ENCODE assay signal across 16 cellular contexts in the genomic region with DNA sequence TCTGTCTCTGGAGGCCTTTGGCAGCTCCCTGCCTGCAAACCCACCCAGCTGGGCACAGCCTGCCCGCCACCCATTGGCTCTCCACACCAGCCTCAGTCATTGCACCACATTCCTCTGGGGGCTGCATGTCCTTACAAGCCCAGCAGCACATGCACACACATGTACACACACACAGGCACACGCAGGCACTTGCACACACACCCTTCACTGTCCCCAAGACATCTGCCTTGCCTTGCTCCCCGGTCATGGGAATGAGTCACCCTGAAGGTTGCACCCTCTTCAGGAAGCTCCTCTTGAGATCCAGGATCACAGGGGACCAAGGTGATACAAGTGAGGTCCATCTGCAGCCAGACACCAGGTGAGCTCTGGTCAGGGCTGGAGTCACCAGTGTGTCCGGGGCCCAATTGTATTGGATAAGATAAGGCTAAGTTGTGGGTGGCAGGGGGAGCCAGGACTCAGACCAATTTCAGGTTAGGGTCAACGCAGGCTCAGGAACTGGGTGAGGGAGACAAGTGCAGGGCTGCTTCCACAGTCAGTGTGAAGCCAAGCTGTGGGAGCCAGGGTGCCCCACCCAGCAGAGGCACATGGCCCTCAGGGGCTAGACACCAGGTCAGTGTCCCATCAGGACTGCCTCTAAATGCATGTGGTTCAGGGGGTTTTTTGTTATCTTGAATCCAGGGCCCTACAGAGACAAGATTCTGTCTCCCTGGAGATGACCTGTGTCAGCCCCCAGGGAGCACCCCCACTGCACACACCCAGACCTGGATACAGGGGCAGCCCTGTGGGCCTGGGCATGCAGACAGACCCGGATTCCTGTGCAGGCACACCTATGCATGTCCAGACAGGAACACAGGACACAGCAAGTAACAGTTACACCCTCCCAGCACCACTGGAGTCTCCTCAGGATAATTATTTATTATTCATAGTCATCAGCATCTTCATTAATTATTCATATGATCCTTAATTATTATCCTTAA. TPM values are rescaled to one million over a fixed set of nuclear protein-coding genes. Genes with fewer than 3 reads are reported as not detected.
DNase-seq lines count a peak whose midpoint lies in the region; ATAC-seq and TF ChIP-seq lines count a peak whose summit lies in the region.
"Had no signal": no experiment of that assay in that cellular context is flagged by ENCODE, and none has a peak within 500 bp of the region (broad histone marks: within the 10 kb centered on the region; RNA-seq: fewer than 3 reads in every experiment).

No MANE protein-coding gene starts in this region.

- no peak overlapping the region for H2BK5ac ChIP-seq in mesenchymal stem cell (ENCODE audit: low read depth, low read length, poor library complexity, severe bottlenecking)

- no peak overlapping the region for H3K23ac ChIP-seq in mesenchymal stem cell (ENCODE audit: low read length in 2 of 2)

- H3K4me1 ChIP-seq in mesenchymal stem cell (ENCODE audit: control insufficient read depth, insufficient read depth, low read depth, low read length) = peaks cover 1% of the 10 kb centered on the region
- peaks cover 0 to 24% (median 12%) of the 10 kb centered on the region in 4 donors for H3K4me1 ChIP-seq in transverse colon
- H3K4me1 ChIP-seq: gastrocnemius medialis had no signal

- no peaks in the 10 kb centered on the region for H3K36me3 Mint-ChIP-seq in activated naive CD4-positive, alpha-beta T cell treated with anti-CD3 and anti-CD28 coated beads, Interleukin-2, amount 10 ng/mL, durations not matched to agents 7 days and 5 days
- no peaks in the 10 kb centered on the region for H3K36me3 Mint-ChIP-seq in MCF 10A (ENCODE audit: insufficient read depth, unreplicated experiment)

- peaks cover 12 to 62% of the 10 kb centered on the region in 2 experiments for H3K27me3 ChIP-seq in mesenchymal stem cell (ENCODE audit: control insufficient read depth in 1 of 2, insufficient read depth in 1 of 2, low read length in 2 of 2)
- peaks cover 15% of the 10 kb centered on the region for H3K27me3 ChIP-seq in transverse colon

- no peak overlapping the region for H3K4me3 Mint-ChIP-seq in activated naive CD4-positive, alpha-beta T cell treated with anti-CD3 and anti-CD28 coated beads, Interleukin-2, amount 10 ng/mL, durations not matched to agents 7 days and 5 days
- peak overlapping the region; percentile 8 for H3K4me3 Mint-ChIP-seq in MCF 10A (ENCODE audit: unreplicated experiment)
- H3K4me3 Mint-ChIP-seq in stimulated activated naive CD8-positive, alpha-beta T cell treated with anti-CD3 and anti-CD28 coated beads, Interleukin-15, amount 100 ng/mL, for 72 hours = no peak overlapping the region
- H3K4me3 Mint-ChIP-seq: activated CD4-positive, alpha-beta memory T cell treated with anti-CD3 and anti-CD28 coated beads, Interleukin-2, amount 10 ng/mL, durations not matched to agents 7 days and 5 days had no signal

- no peak for ATAC-seq in stimulated activated naive CD8-positive, alpha-beta T cell treated with anti-CD3 and anti-CD28 coated beads, Interleukin-15, amount 100 ng/mL, for 72 hours
- ATAC-seq: gastrocnemius medialis had no signal

- TF ChIP-seq CTCF in MCF 10A (IDR thresholded peaks at IDR 0.05; ENCODE audit: unreplicated experiment) (no peak), transverse colon (IDR thresholded peaks at IDR 0.05) (no peak)

- CTCF ChIA-PET in activated naive CD4-positive, alpha-beta T cell treated with anti-CD3 and anti-CD28 coated beads, Interleukin-2, amount 10 ng/mL, durations not matched to agents 7 days and 5 days (lab: Charles Lee) = interaction anchor here (1.0 kb wide), 1 partner anchor 45 kb away, joined by 3 read pairs; no protein-coding TSS in a partner anchor
- CTCF ChIA-PET in MCF 10A (lab: Yijun Ruan, JAX) = interaction anchor here (0.5 to 1.3 kb wide), 6 partner anchors 18 to 167 kb away, joined by 3 to 4 read pairs (median 3); no protein-coding TSS in a partner anchor

- no peak overlapping the region for H3K18ac ChIP-seq in mesenchymal stem cell (ENCODE audit: low read depth in 1 of 2, low read length in 2 of 2)

- H3K4ac ChIP-seq in mesenchymal stem cell (ENCODE audit: low read depth in 1 of 2, low read length in 2 of 2) = no peak overlapping the region

- no peak overlapping the region for H2BK12ac ChIP-seq in mesenchymal stem cell (ENCODE audit: low read length in 2 of 2)

- H2AK5ac ChIP-seq in mesenchymal stem cell (ENCODE audit: low read length, severe bottlenecking) = no peak overlapping the region

- peaks cover 30% of the 10 kb centered on the region for H3K4me1 Mint-ChIP-seq in activated naive CD4-positive, alpha-beta T cell treated with anti-CD3 and anti-CD28 coated beads, Interleukin-2, amount 10 ng/mL, durations not matched to agents 7 days and 5 days
- peaks cover 29% of the 10 kb centered on the region for H3K4me1 Mint-ChIP-seq in MCF 10A (ENCODE audit: insufficient read depth, unreplicated experiment)
- H3K4me1 Mint-ChIP-seq in stimulated activated naive CD8-positive, alpha-beta T cell treated with anti-CD3 and anti-CD28 coated beads, Interleukin-15, amount 100 ng/mL, for 72 hours = peaks cover 31% of the 10 kb centered on the region

- H3K9me3 Mint-ChIP-seq in activated naive CD4-positive, alpha-beta T cell treated with anti-CD3 and anti-CD28 coated beads, Interleukin-2, amount 10 ng/mL, durations not matched to agents 7 days and 5 days = no peaks in the 10 kb centered on the region
- no peaks in the 10 kb centered on the region for H3K9me3 Mint-ChIP-seq in MCF 10A (ENCODE audit: unreplicated experiment)
- no peaks in the 10 kb centered on the region for H3K9me3 Mint-ChIP-seq in stimulated activated naive CD8-positive, alpha-beta T cell treated with anti-CD3 and anti-CD28 coated beads, Interleukin-15, amount 100 ng/mL, for 72 hours
- H3K9me3 Mint-ChIP-seq: activated CD4-positive, alpha-beta memory T cell treated with anti-CD3 and anti-CD28 coated beads, Interleukin-2, amount 10 ng/mL, durations not matched to agents 7 days and 5 days had no signal

- peaks cover 60% of the 10 kb centered on the region for H3K27me3 Mint-ChIP-seq in activated naive CD4-positive, alpha-beta T cell treated with anti-CD3 and anti-CD28 coated beads, Interleukin-2, amount 10 ng/mL, durations not matched to agents 7 days and 5 days
- H3K27me3 Mint-ChIP-seq in MCF 10A (ENCODE audit: insufficient read depth, unreplicated experiment) = no peaks in the 10 kb centered on the region
- peaks cover 34% of the 10 kb centered on the region for H3K27me3 Mint-ChIP-seq in stimulated activated naive CD8-positive, alpha-beta T cell treated with anti-CD3 and anti-CD28 coated beads, Interleukin-15, amount 100 ng/mL, for 72 hours

- TF ChIP-seq EP300 in transverse colon (IDR thresholded peaks at IDR 0.05; ENCODE audit: low read depth) = no peak

- H4K91ac ChIP-seq in mesenchymal stem cell (ENCODE audit: low read length) = peak overlapping the region; percentile 82

- no peak overlapping the region for H4K8ac ChIP-seq in mesenchymal stem cell (ENCODE audit: low read length)

- no peak for TF ChIP-seq POLR2A in transverse colon (IDR thresholded peaks at IDR 0.05)

- H3K36me3 ChIP-seq in mesenchymal stem cell (ENCODE audit: control insufficient read depth in 1 of 2, insufficient read depth in 2 of 2, low read depth in 1 of 2, low read length in 2 of 2) = no peaks in the 10 kb centered on the region
- H3K36me3 ChIP-seq in transverse colon = no peaks in the 10 kb centered on the region
- H3K36me3 ChIP-seq: gastrocnemius medialis had no signal

- in situ Hi-C loops in transverse colon (cut with MboI; ENCODE audit: low pct_ligation_motif_present in 1 of 4, low pct_unique_long_range_greater_than_20kb in 1 of 4, low sequenced_read_pairs in 3 of 4) = no loop called here

- no peak overlapping the region for H2BK15ac ChIP-seq in mesenchymal stem cell (ENCODE audit: low read depth, poor library complexity, severe bottlenecking)

- no peak overlapping the region for H2AFZ ChIP-seq in mesenchymal stem cell (ENCODE audit: low read depth, low read length)

- POLR2A ChIA-PET in MCF 10A (lab: Yijun Ruan, JAX) = interaction anchor here (0.5 to 1.2 kb wide), 5 partner anchors 15 to 206 kb away, joined by 3 to 6 read pairs (median 3); a partner anchor contains a TSS

- H3K27ac Mint-ChIP-seq in activated naive CD4-positive, alpha-beta T cell treated with anti-CD3 and anti-CD28 coated beads, Interleukin-2, amount 10 ng/mL, durations not matched to agents 7 days and 5 days = no peak overlapping the region
- no peak overlapping the region for H3K27ac Mint-ChIP-seq in MCF 10A (ENCODE audit: low read depth, unreplicated experiment)
- peak overlapping the region in 1 of 2 donors; percentile 46 for H3K27ac Mint-ChIP-seq in stimulated activated naive CD8-positive, alpha-beta T cell treated with anti-CD3 and anti-CD28 coated beads, Interleukin-15, amount 100 ng/mL, for 72 hours
- H3K27ac Mint-ChIP-seq: activated CD4-positive, alpha-beta memory T cell treated with anti-CD3 and anti-CD28 coated beads, Interleukin-2, amount 10 ng/mL, durations not matched to agents 7 days and 5 days had no signal

- H3K9ac ChIP-seq in mesenchymal stem cell (ENCODE audit: low read length) = no peak overlapping the region

- H3K9me3 ChIP-seq in mesenchymal stem cell (ENCODE audit: control insufficient read depth, low read length) = no peaks in the 10 kb centered on the region
- H3K9me3 ChIP-seq in transverse colon = no peaks in the 10 kb centered on the region
- H3K9me3 ChIP-seq: gastrocnemius medialis had no signal

- no peak overlapping the region for H2BK120ac ChIP-seq in mesenchymal stem cell (ENCODE audit: low read depth, low read length)

- H3K79me1 ChIP-seq in mesenchymal stem cell (replicated peaks; ENCODE audit: low read length, poor library complexity, severe bottlenecking) = no peaks in the 10 kb centered on the region

- peak; percentile 12 for DNase-seq in activated naive CD4-positive, alpha-beta T cell treated with anti-CD3 and anti-CD28 coated beads, Interleukin-2, amount 10 ng/mL, durations not matched to agents 7 days and 5 days
- DNase-seq in activated naive CD4-positive, alpha-beta T cell treated with anti-CD3 and anti-CD28 coated beads, Interleukin-2, amount 50 U/mL, for 16 hours = no peak
- DNase-seq in MCF 10A (ENCODE audit: unreplicated experiment) (peak; percentile 64), mesenchymal stem cell (no peak), transverse colon (no peak), D341Med (ENCODE audit: low spot score) (no peak), OCI-M2 (lab: John Stamatoyannopoulos, UW; ENCODE audit: unreplicated experiment) (no peak)
- DNase-seq in stimulated activated naive CD8-positive, alpha-beta T cell treated with anti-CD3 and anti-CD28 coated beads, Interleukin-15, amount 100 ng/mL, for 72 hours = no peak
- DNase-seq: activated CD4-positive, alpha-beta memory T cell treated with anti-CD3 and anti-CD28 coated beads, Interleukin-2, amount 10 ng/mL, durations not matched to agents 7 days and 5 days; activated gamma-delta T cell treated with Interleukin-2 at 50 U/mL for 16 hours; Calu3; effector memory CD4-positive, alpha-beta T cell; gastrocnemius medialis; NCI-H1436 treated with DMSO at 0.1 percent for 48 hours; NCI-H510A treated with DMSO at 0.1 percent for 48 hours; stimulated activated CD4-positive, alpha-beta T cell treated with anti-CD3 and anti-CD28 coated beads, Interleukin-15, amount 100 ng/mL, for 24 hours had no signal

- H3K4me3 ChIP-seq in mesenchymal stem cell (ENCODE audit: insufficient read depth in 1 of 2, low read depth in 1 of 2, low read length in 2 of 2) = peak overlapping the region in 1 of 2 experiments; percentile 2
- no peak overlapping the region for H3K4me3 ChIP-seq in transverse colon
- H3K4me3 ChIP-seq: gastrocnemius medialis had no signal

- H3K14ac ChIP-seq in mesenchymal stem cell (ENCODE audit: low read length in 2 of 2) = no peak overlapping the region

- H3K4me2 ChIP-seq in mesenchymal stem cell (ENCODE audit: low read length, poor library complexity, severe bottlenecking) = no peak overlapping the region

- intact Hi-C loops in MCF 10A (cut with micrococcal nuclease) = no loop called here
- intact Hi-C loops in transverse colon (cut with DNase I; ENCODE audit: low total_unique reads) = no loop called here

- no peak overlapping the region for H3K27ac ChIP-seq in mesenchymal stem cell (ENCODE audit: low read length, poor library complexity, severe bottlenecking)
- H3K27ac ChIP-seq in transverse colon = peak overlapping the region; percentile 56 to 86 (median 68)
- H3K27ac ChIP-seq: gastrocnemius medialis had no signal

- BruUV-seq in MCF 10A (replicated peaks; lab: Mats Ljungman, UMichigan) = no TSS peak

- WGBS in mesenchymal stem cell = 84% methylated on average over 6 of the region's 6 CpGs
- WGBS in transverse colon (ENCODE audit: low coverage in 1 of 2), 2 donors = 67 to 85% methylated on average over 1 to 6 of the region's 6 CpGs

RNA-seq across cellular contexts. Expression of a gene that starts 33.8 kb away (rescaled TPM):
- 0.09 TPM in 1 of 2 replicates, not detected in the other for total RNA-seq in MCF 10A (2022)
- polyA plus RNA-seq in mesenchymal stem cell (2013, experiment 1 of 2) = 0.87 TPM
- polyA plus RNA-seq in mesenchymal stem cell (2013, experiment 2 of 2) = 0.92 TPM
- total RNA-seq in transverse colon = 10 to 100 TPM in 3 of 4 donors, 1 to 10 TPM in 1; 9.5 to 39.0 (median 19.3) TPM

RNA-seq across cellular contexts. Expression of a gene that starts 46.5 kb away (rescaled TPM):
- total RNA-seq in MCF 10A (2022) (0.20 and 0.30 TPM in 2 replicates), transverse colon (10 to 100 TPM in 2 of 4 donors, 1 to 10 TPM in 2; 2.5 to 34.2 (median 7.0) TPM)
- polyA plus RNA-seq in mesenchymal stem cell (2013, experiment 1 of 2) = 4.7 TPM
- 3.5 TPM for polyA plus RNA-seq in mesenchymal stem cell (2013, experiment 2 of 2)

Comparison
In these comparisons a context has a peak if more than half of its experiments do, and no peak if none do; other contexts are left out.
1. DNase-seq: peak in activated naive CD4-positive, alpha-beta T cell treated with anti-CD3 and anti-CD28 coated beads, Interleukin-2, amount 10 ng/mL, durations not matched to agents 7 days and 5 days (single experiment) and MCF 10A (single experiment); none in activated naive CD4-positive, alpha-beta T cell treated with anti-CD3 and anti-CD28 coated beads, Interleukin-2, amount 50 U/mL, for 16 hours (single experiment), mesenchymal stem cell (single experiment), transverse colon (single experiment), D341Med (single experiment), OCI-M2 (single experiment) and stimulated activated naive CD8-positive, alpha-beta T cell treated with anti-CD3 and anti-CD28 coated beads, Interleukin-15, amount 100 ng/mL, for 72 hours (0 of 2).